ENCODE assay signal across 24 cellular contexts in the genomic region with DNA sequence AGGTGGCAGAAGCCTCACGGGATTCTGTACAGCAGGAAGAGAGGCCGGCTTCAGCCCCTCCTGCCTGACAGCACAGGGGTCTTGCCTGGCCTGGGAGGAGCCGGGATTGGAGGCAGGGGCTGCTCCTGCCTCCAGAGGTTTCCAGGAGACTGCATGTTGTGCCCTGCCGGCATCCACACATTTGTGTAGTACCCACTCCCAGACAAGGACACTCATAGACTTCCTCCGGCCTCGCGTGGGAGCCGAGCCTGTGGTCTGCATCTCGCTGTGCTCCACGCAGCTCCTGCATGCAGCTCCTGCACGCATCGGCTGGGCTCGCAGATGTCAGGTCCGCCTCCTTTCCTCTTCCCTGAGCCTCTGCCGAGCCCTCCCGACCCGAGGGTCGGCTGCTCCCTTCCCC. TPM values are rescaled to one million over a fixed set of nuclear protein-coding genes. Genes with fewer than 3 reads are reported as not detected.
"Had no signal": no experiment of that assay in that cellular context is flagged by ENCODE, and none has a peak within 500 bp of the region (broad histone marks: within the 10 kb centered on the region; RNA-seq: fewer than 3 reads in every experiment).

No MANE protein-coding gene starts in this region.

- H3K27me3 ChIP-seq: ovary had no signal

- H3K9me3 Mint-ChIP-seq: central memory CD8-positive, alpha-beta T cell had no signal

- H3K4me1 Mint-ChIP-seq: central memory CD8-positive, alpha-beta T cell; naive thymus-derived CD8-positive, alpha-beta T cell had no signal

- H3K4me3 ChIP-seq: gastroesophageal sphincter, mucosa of descending colon, ovary, stomach, thoracic aorta had no signal

- H3K27ac ChIP-seq: gastroesophageal sphincter, ovary, stomach, thoracic aorta had no signal

- ATAC-seq: esophagus mucosa; gastroesophageal sphincter; left lobe of liver; mucosa of descending colon; naive thymus-derived CD8-positive, alpha-beta T cell; sciatic nerve had no signal

- FAIRE-seq: endometrium had no signal

- H3K27ac Mint-ChIP-seq: naive thymus-derived CD8-positive, alpha-beta T cell; progenitor cell of endocrine pancreas had no signal

- H3K9me3 ChIP-seq: gastroesophageal sphincter, mucosa of descending colon, thoracic aorta had no signal

- H3K4me1 ChIP-seq: gastroesophageal sphincter, stomach had no signal

- H3K4me3 Mint-ChIP-seq: central memory CD8-positive, alpha-beta T cell; naive thymus-derived CD8-positive, alpha-beta T cell had no signal

- H3K36me3 ChIP-seq: gastroesophageal sphincter, ovary, stomach, thoracic aorta had no signal

- DNase-seq: cortex of kidney; effector memory CD4-positive, alpha-beta T cell; kidney glomerular epithelial cell; mucosa of descending colon; naive thymus-derived CD8-positive, alpha-beta T cell; nucleus accumbens; ovary; stimulated activated CD4-positive, alpha-beta T cell treated with anti-CD3 and anti-CD28 coated beads, Interleukin-2, amount 100 ng/mL, for 24 hours; stimulated activated CD4-positive, alpha-beta T cell treated with anti-CD3 and anti-CD28 coated beads, Interleukin-4, amount 100 ng/mL, for 4 hours; stimulated activated naive CD4-positive, alpha-beta T cell; stomach; substantia nigra; trophoblast cell had no signal

RNA-seq across cellular contexts. Expression of gene TPO, which starts 34.7 kb away (rescaled TPM):
- total RNA-seq: fibroblast of villous mesenchyme; left lobe of liver; naive thymus-derived CD8-positive, alpha-beta T cell; progenitor cell of endocrine pancreas; skeletal muscle tissue had no signal
- polyA plus RNA-seq: naive thymus-derived CD8-positive, alpha-beta T cell; neural cell had no signal
